Comparison of ENCODE assay signal across 8 cellular contexts in genomic region chr7:29684146-29684786, GRCh38.
DNase-seq lines count a peak whose midpoint lies in the region; ATAC-seq and TF ChIP-seq lines count a peak whose summit lies in the region.
"Not testable (repeated sequence)": the region's sequence is repeated elsewhere in the genome, so short reads cannot be mapped to it uniquely, and the experiment has no call there.

No MANE protein-coding gene starts in this region.

- not testable (repeated sequence) for H3K4me1 Mint-ChIP-seq in activated CD4-positive, alpha-beta T cell treated with anti-CD3 and anti-CD28 coated beads, Interleukin-2, amount 10 ng/mL, durations not matched to agents 7 days and 5 days; endodermal cell

- peaks cover 27% of the 10 kb centered on the region for H3K27me3 Mint-ChIP-seq in activated CD4-positive, alpha-beta T cell treated with anti-CD3 and anti-CD28 coated beads, Interleukin-2, amount 10 ng/mL, durations not matched to agents 7 days and 5 days
- not testable (repeated sequence) for H3K27me3 Mint-ChIP-seq in endodermal cell (ENCODE audit: insufficient read depth)

- not testable (repeated sequence) for DNase-seq in BE2C; activated CD4-positive, alpha-beta T cell treated with anti-CD3 and anti-CD28 coated beads, Interleukin-2, amount 10 ng/mL, durations not matched to agents 7 days and 5 days; endodermal cell; retinal pigment epithelial cell (ENCODE audit: low read depth)
- DNase-seq in NCI-H510A treated with DMSO at 0.1 percent for 48 hours (lab: John Stamatoyannopoulos, UW) (peak; percentile 6), left kidney (ENCODE audit: low read depth, low spot score) (peak; percentile 32)

- WGBS in endodermal cell (ENCODE audit: insufficient coverage in 1 of 2, insufficient read length in 1 of 2), 2 experiments = 0 to 2% methylated on average over 5 to 27 of the region's 34 CpGs

- not testable (repeated sequence) for H3K4me1 ChIP-seq in BE2C; endodermal cell (ENCODE audit: control insufficient read depth, insufficient read depth, low read length)

- H3K9ac ChIP-seq in endodermal cell (ENCODE audit: extremely low read depth, low read length, poor library complexity, severe bottlenecking) = not testable (repeated sequence)

- H3K4me3 ChIP-seq in BE2C (ENCODE audit: low read depth, low read length) (peak overlapping the region; percentile 64), endodermal cell (ENCODE audit: low read length) (peak overlapping the region; percentile 78), retinal pigment epithelial cell (ENCODE audit: low read length) (peak overlapping the region; percentile 56)

- H3K4me3 Mint-ChIP-seq in activated CD4-positive, alpha-beta T cell treated with anti-CD3 and anti-CD28 coated beads, Interleukin-2, amount 10 ng/mL, durations not matched to agents 7 days and 5 days = peak overlapping the region; percentile 82
- H3K4me3 Mint-ChIP-seq in endodermal cell = peak overlapping the region; percentile 69

- peak; percentile 56 for ATAC-seq in GM19395 (IDR thresholded peaks at IDR 0.05; ENCODE audit: unreplicated experiment)
- ATAC-seq in HG03025 (IDR thresholded peaks at IDR 0.05; ENCODE audit: low FRiP score, unreplicated experiment) = peak; percentile 14

- not testable (repeated sequence) for H3K36me3 Mint-ChIP-seq in activated CD4-positive, alpha-beta T cell treated with anti-CD3 and anti-CD28 coated beads, Interleukin-2, amount 10 ng/mL, durations not matched to agents 7 days and 5 days (ENCODE audit: low read depth); endodermal cell (ENCODE audit: low read depth)

- H3K27ac ChIP-seq in endodermal cell (ENCODE audit: low read depth, low read length) = not testable (repeated sequence)

- CTCF ChIA-PET in activated CD4-positive, alpha-beta T cell treated with anti-CD3 and anti-CD28 coated beads, Interleukin-2, amount 10 ng/mL, durations not matched to agents 7 days and 5 days (lab: Charles Lee) = not testable (repeated sequence)

- TF ChIP-seq CTCF in BE2C (IDR thresholded peaks at IDR 0.05; ENCODE audit: low read depth, low read length); endodermal cell (conservative IDR thresholded peaks at IDR 0.05); retinal pigment epithelial cell (conservative IDR thresholded peaks at IDR 0.05; ENCODE audit: low read depth, low read length): not testable (repeated sequence)

- H3K9me3 ChIP-seq in BE2C; endodermal cell (ENCODE audit: control insufficient read depth, low read length): not testable (repeated sequence)

- POLR2A ChIA-PET in activated CD4-positive, alpha-beta T cell treated with anti-CD3 and anti-CD28 coated beads, Interleukin-2, amount 10 ng/mL, durations not matched to agents 7 days and 5 days (lab: Charles Lee) = not testable (repeated sequence)

- H3K27ac Mint-ChIP-seq in activated CD4-positive, alpha-beta T cell treated with anti-CD3 and anti-CD28 coated beads, Interleukin-2, amount 10 ng/mL, durations not matched to agents 7 days and 5 days = peak overlapping the region; percentile 73
- not testable (repeated sequence) for H3K27ac Mint-ChIP-seq in endodermal cell

- H3K9me3 Mint-ChIP-seq in activated CD4-positive, alpha-beta T cell treated with anti-CD3 and anti-CD28 coated beads, Interleukin-2, amount 10 ng/mL, durations not matched to agents 7 days and 5 days; endodermal cell: not testable (repeated sequence)

- H3K36me3 ChIP-seq in BE2C; endodermal cell (ENCODE audit: control insufficient read depth, insufficient read depth, low read length): not testable (repeated sequence)

- not testable (repeated sequence) for H3K27me3 ChIP-seq in BE2C; endodermal cell (ENCODE audit: control insufficient read depth, insufficient read depth, low read length, poor library complexity, severe bottlenecking)
